17 cellular contexts compared by ENCODE assay signal in the genomic region with DNA sequence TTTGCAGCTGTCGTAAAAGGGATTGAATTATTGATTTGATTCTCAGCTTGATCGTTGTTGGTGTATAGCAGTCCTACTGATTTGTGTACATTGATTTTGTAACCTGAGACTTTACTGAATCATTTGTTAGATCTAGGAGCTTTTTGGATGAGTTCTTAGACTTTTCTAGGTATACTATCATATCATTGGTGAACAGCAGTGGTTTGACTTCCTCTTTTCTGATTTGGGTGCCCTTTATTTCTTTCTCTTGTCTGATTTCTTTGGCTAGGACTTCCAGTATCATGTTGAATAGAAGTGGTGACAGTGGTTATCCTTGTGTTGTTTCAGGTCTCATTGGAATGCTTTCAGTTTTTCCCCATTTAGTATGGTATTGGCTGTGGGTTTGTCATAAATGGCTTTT. TPM values are rescaled to one million over a fixed set of nuclear protein-coding genes. Genes with fewer than 3 reads are reported as not detected.
DNase-seq lines count a peak whose midpoint lies in the region; ATAC-seq, FAIRE-seq and TF ChIP-seq lines count a peak whose summit lies in the region.
"Had no signal": no experiment of that assay in that cellular context is flagged by ENCODE, and none has a peak within 500 bp of the region (broad histone marks: within the 10 kb centered on the region; RNA-seq: fewer than 3 reads in every experiment).

No MANE protein-coding gene starts in this region.

- TF ChIP-seq POLR2A in GM12891 (IDR thresholded peaks at IDR 0.05; ENCODE audit: low read depth, low read length) = no peak

- no peak overlapping the region for H3K9ac ChIP-seq in astrocyte (ENCODE audit: low read length)

- no peak for TF ChIP-seq CTCF in astrocyte (IDR thresholded peaks at IDR 0.05; ENCODE audit: insufficient read depth, low read depth, low read length)

- no peak overlapping the region for H3K4me2 ChIP-seq in astrocyte (ENCODE audit: low read length)

- no peak for ATAC-seq in HG02884 (IDR thresholded peaks at IDR 0.05; ENCODE audit: unreplicated experiment)

- H3K4me1 ChIP-seq in astrocyte (ENCODE audit: insufficient read depth, low read length) = no peaks in the 10 kb centered on the region
- H3K4me1 ChIP-seq: HAP-1 had no signal

- no peaks in the 10 kb centered on the region for H3K9me3 ChIP-seq in astrocyte (ENCODE audit: insufficient read depth, low read depth, low read length)
- H3K9me3 ChIP-seq: HAP-1 had no signal

- no peaks in the 10 kb centered on the region for H3K27me3 Mint-ChIP-seq in astrocyte (ENCODE audit: low read depth, unreplicated experiment)
- H3K27me3 Mint-ChIP-seq: CD4-positive, alpha-beta memory T cell had no signal

- H3K9me3 Mint-ChIP-seq in astrocyte (ENCODE audit: unreplicated experiment) = no peaks in the 10 kb centered on the region
- H3K9me3 Mint-ChIP-seq: HFFc6 had no signal

- no peak overlapping the region for H3K4me3 Mint-ChIP-seq in astrocyte (ENCODE audit: unreplicated experiment)
- H3K4me3 Mint-ChIP-seq: CD4-positive, alpha-beta memory T cell; HFFc6 had no signal

- peak; percentile 38 for FAIRE-seq in GM12891 (lab: Jason Lieb, UNC)
- FAIRE-seq in astrocyte (lab: Jason Lieb, UNC) = peak; percentile 93
- FAIRE-seq: H54 had no signal

- no peak overlapping the region for H2AFZ ChIP-seq in astrocyte (ENCODE audit: low read depth, low read length)

- H3K36me3 Mint-ChIP-seq in astrocyte (ENCODE audit: low read depth, unreplicated experiment) = no peaks in the 10 kb centered on the region

- no peaks in the 10 kb centered on the region for H3K27me3 ChIP-seq in astrocyte (ENCODE audit: insufficient read depth, low read length)

- no peaks in the 10 kb centered on the region for H3K36me3 ChIP-seq in astrocyte (ENCODE audit: insufficient read depth, low read length)
- H3K36me3 ChIP-seq: HAP-1 had no signal

- DNase-seq in GM12891 (ENCODE audit: insufficient read length, low spot score) (no peak), OCI-M1 (lab: John Stamatoyannopoulos, UW) (peak; percentile 35), astrocyte (ENCODE audit: low read depth) (no peak), LoVo (ENCODE audit: low spot score) (no peak)
- no peak for DNase-seq in central memory CD4-positive, alpha-beta T cell
- DNase-seq: C1 segment of cervical spinal cord; Calu3; CD4-positive, alpha-beta memory T cell; COR-L47; DMS53; DMS79 treated with DMSO at 0.1 percent for 48 hours; GF-D8; GOT3; HFFc6 had no signal

- H3K27ac Mint-ChIP-seq in astrocyte (ENCODE audit: unreplicated experiment) = no peak overlapping the region
- H3K27ac Mint-ChIP-seq: HFFc6 had no signal

- H3K27ac ChIP-seq in astrocyte (ENCODE audit: low read depth, low read length) = no peak overlapping the region

- H3K4me3 ChIP-seq in astrocyte (ENCODE audit: insufficient read depth, low read depth, low read length) = no peak overlapping the region
- H3K4me3 ChIP-seq: HAP-1 had no signal

- peaks cover 4% of the 10 kb centered on the region for H4K20me1 ChIP-seq in astrocyte (ENCODE audit: insufficient read depth, low read length)

- H3K79me2 ChIP-seq in astrocyte (ENCODE audit: insufficient read depth, low read length) = peaks cover 30% of the 10 kb centered on the region

- peaks cover 6% of the 10 kb centered on the region for H3K4me1 Mint-ChIP-seq in astrocyte (ENCODE audit: low read depth, unreplicated experiment)

TF ChIP-seq in GM12891, 5 proteins besides CTCF, POLR2A, EP300 and RAD21:
- peak; percentile 38; the same call in 1 of the 2 replicates for TF ChIP-seq SPI1 (IDR thresholded peaks at IDR 0.05; ENCODE audit: low read depth, low read length)
- no peak for TF ChIP-seq PAX5 (IDR thresholded peaks at IDR 0.05; ENCODE audit: insufficient read depth, low read length, severe bottlenecking)

RNA-seq across cellular contexts. Expression of gene APOOL, which starts 8.4 kb away (rescaled TPM):
- 5.8 TPM for polyA plus RNA-seq in GM12891 (2012; ENCODE audit: low read depth, missing spikeins)
- 15.9 and 18.2 TPM in 2 replicates for total RNA-seq in astrocyte
